18 cellular contexts compared by ENCODE assay signal in the genomic region with DNA sequence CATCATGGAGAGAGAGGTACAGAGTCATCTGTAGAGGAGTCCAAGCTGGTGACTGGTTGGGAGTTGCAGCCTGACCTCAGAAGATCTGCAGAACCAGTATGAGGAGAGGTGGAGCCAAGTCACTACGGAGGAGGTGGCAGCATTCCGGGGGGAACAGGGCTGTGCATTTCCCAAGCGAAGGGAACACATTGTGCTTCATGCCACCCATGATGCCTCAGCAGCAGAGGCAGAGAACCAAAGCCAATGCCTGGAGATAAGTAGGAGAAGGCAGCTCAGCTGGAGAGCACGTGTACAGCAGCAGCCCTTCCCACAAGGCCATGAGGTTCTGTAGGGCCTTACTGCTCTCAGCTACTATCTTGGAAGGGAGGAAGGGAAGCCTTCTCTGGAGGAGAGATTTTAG.
DNase-seq lines count a peak whose midpoint lies in the region; ATAC-seq, FAIRE-seq and TF ChIP-seq lines count a peak whose summit lies in the region.
"Had no signal": no experiment of that assay in that cellular context is flagged by ENCODE, and none has a peak within 500 bp of the region (broad histone marks: within the 10 kb centered on the region; RNA-seq: fewer than 3 reads in every experiment).

No MANE protein-coding gene starts in this region.

- POLR2A ChIA-PET in K562 (lab: Yijun Ruan, JAX) (interaction anchor here (0.6 to 1.5 kb wide), 2 partner anchors 9 to 11 kb away, joined by 3 to 6 read pairs; no protein-coding TSS in a partner anchor), HepG2 (lab: Yijun Ruan, JAX) (interaction anchor here (2.0 kb wide), 1 partner anchor 299 kb away, joined by 5 read pairs; the partner anchor contains the start of genes CAMKMT and PREPL)

- H3K4me1 ChIP-seq in K562 (replicated peaks in 1 of 2; ENCODE audit: control insufficient read depth in 2 of 2, insufficient read depth in 2 of 2, low read length in 2 of 2) (no peaks in the 10 kb centered on the region), HepG2 (ENCODE audit: insufficient read depth, low read length) (peaks cover 71% of the 10 kb centered on the region), neuronal stem cell (ENCODE audit: control insufficient read depth in 2 of 2, insufficient read depth in 1 of 2, low read depth in 1 of 2, low read length in 2 of 2) (no peaks in the 10 kb centered on the region), MM.1S (ENCODE audit: low read length) (no peaks in the 10 kb centered on the region), mammary epithelial cell (ENCODE audit: insufficient read depth, low read length) (no peaks in the 10 kb centered on the region)
- H3K4me1 ChIP-seq: BLaER1 treated with 17β-estradiol and CSF1 and Interleukin-3, amounts not matched to agents 10 nM and 100 nM had no signal

- H4K91ac ChIP-seq in neuronal stem cell (ENCODE audit: low read depth, low read length, poor library complexity), result no peak overlapping the region

- H2BK15ac ChIP-seq in neuronal stem cell (ENCODE audit: low read length), result peak overlapping the region; percentile 85

- H3K79me2 ChIP-seq in K562 (ENCODE audit: control insufficient read depth, insufficient read depth, low read length) (no peaks in the 10 kb centered on the region), HepG2 (ENCODE audit: insufficient read depth, low read length) (no peaks in the 10 kb centered on the region), MM.1S (ENCODE audit: low read length) (no peaks in the 10 kb centered on the region), mammary epithelial cell (ENCODE audit: insufficient read depth, low read length) (no peaks in the 10 kb centered on the region)

- H3K79me1 ChIP-seq in neuronal stem cell (ENCODE audit: low read depth, low read length), result no peaks in the 10 kb centered on the region

- in situ Hi-C loops in K562 (cut with MboI) (no loop called here), HepG2 (cut with HindIII; ENCODE audit: extremely low pct_ligation_motif_present, low pct_unique_long_range_greater_than_20kb) (no loop called here), mammary epithelial cell (cut with MboI; ENCODE audit: low sequenced_read_pairs in 2 of 2) (no loop called here)

- H3K18ac ChIP-seq in neuronal stem cell (ENCODE audit: low read length), result peak overlapping the region; percentile 13

- no peak for ATAC-seq in K562
- no peak for ATAC-seq in HepG2
- ATAC-seq: CD8-positive, alpha-beta T cell had no signal

- H2BK12ac ChIP-seq in neuronal stem cell (ENCODE audit: low read length), result no peak overlapping the region

- H3K9ac ChIP-seq in K562 (ENCODE audit: insufficient read depth in 1 of 2, low read depth in 2 of 2, low read length in 2 of 2), result no peak overlapping the region
- H3K9ac ChIP-seq in HepG2 (ENCODE audit: insufficient read depth, low read depth, low read length), result no peak overlapping the region
- no peak overlapping the region for H3K9ac ChIP-seq in neuronal stem cell (ENCODE audit: low read depth, low read length, poor library complexity)
- no peak overlapping the region for H3K9ac ChIP-seq in MM.1S (ENCODE audit: low read length)
- no peak overlapping the region for H3K9ac ChIP-seq in mammary epithelial cell (ENCODE audit: insufficient read depth, low read length)
- H3K9ac ChIP-seq: BLaER1 treated with 17β-estradiol and CSF1 and Interleukin-3, amounts not matched to agents 10 nM and 100 nM; KMS-11 had no signal

- CTCF ChIA-PET in K562 (lab: Yijun Ruan, JAX; ENCODE audit: low intra/inter-chr PET ratio), result no interaction called here
- CTCF ChIA-PET in HepG2 (lab: Yijun Ruan, JAX; ENCODE audit: low intra/inter-chr PET ratio, low total read pairs), result no interaction called here
- CTCF ChIA-PET in mammary epithelial cell (lab: Charles Lee; ENCODE audit: low non-redundant PET), result interaction anchor here (0.6 kb wide), 1 partner anchor 1091 kb away, joined by 3 read pairs; no protein-coding TSS in a partner anchor

- peaks cover 3% of the 10 kb centered on the region for H3K27me3 Mint-ChIP-seq in activated naive CD8-positive, alpha-beta T cell treated with anti-CD3 and anti-CD28 coated beads for 36 hours

- dilution Hi-C loops in mammary epithelial cell (cut with HindIII; ENCODE audit: low sequenced_read_pairs), result no loop called here

- BruUV-seq in K562 (replicated peaks; lab: Mats Ljungman, UMichigan), result no TSS peak
- BruUV-seq in HepG2 (replicated peaks; lab: Mats Ljungman, UMichigan), result no TSS peak
- BruUV-seq in mammary epithelial cell (replicated peaks; lab: Mats Ljungman, UMichigan), result no TSS peak

- H3K4me2 ChIP-seq in K562 (ENCODE audit: insufficient read depth, low read length) (no peak overlapping the region), HepG2 (ENCODE audit: low read depth, low read length) (0 out of 2 replicates have a peak overlapping the region, but pooled peaks have one; percentile 77), neuronal stem cell (ENCODE audit: insufficient read depth, low read length, poor library complexity, severe bottlenecking) (no peak overlapping the region), MM.1S (ENCODE audit: low read depth, low read length) (no peak overlapping the region), mammary epithelial cell (ENCODE audit: insufficient read depth, low read depth, low read length) (no peak overlapping the region)
- H3K4me2 ChIP-seq: BLaER1 treated with 17β-estradiol and CSF1 and Interleukin-3, amounts not matched to agents 10 nM and 100 nM; KMS-11 had no signal

- peak overlapping the region; percentile 53 for H2BK5ac ChIP-seq in neuronal stem cell (ENCODE audit: low read length)

- DNase-seq in K562 (ENCODE audit: extremely low read depth in 1 of 4, low spot score in 3 of 4), result no peak
- no peak for DNase-seq in HepG2 (ENCODE audit: low spot score)
- no peak for DNase-seq in neuronal stem cell (ENCODE audit: low spot score)
- DNase-seq in urothelium cell line (ENCODE audit: low spot score), result no peak
- DNase-seq in activated naive CD8-positive, alpha-beta T cell treated with anti-CD3 and anti-CD28 coated beads for 36 hours, result no peak
- no peak for DNase-seq in midbrain (lab: John Stamatoyannopoulos, UW)
- DNase-seq in MM.1S, result no peak
- no peak for DNase-seq in mammary epithelial cell
- DNase-seq: Calu3; CD8-positive, alpha-beta T cell; GOT3; H9 had no signal

- no peaks in the 10 kb centered on the region for H3F3A ChIP-seq in MM.1S (ENCODE audit: insufficient read depth, low read length)

- H3K9me3 ChIP-seq in K562 (replicated peaks; ENCODE audit: control insufficient read depth, insufficient read depth, low read depth, low read length) (no peaks in the 10 kb centered on the region), HepG2 (ENCODE audit: low read length) (peaks cover 6% of the 10 kb centered on the region; the same call in 1 of the 2 replicates), neuronal stem cell (replicated peaks in 1 of 2; ENCODE audit: control insufficient read depth in 2 of 2, insufficient read depth in 1 of 2, low read depth in 1 of 2, low read length in 2 of 2) (peaks cover 0 to 8% of the 10 kb centered on the region in 2 donors), MM.1S (replicated peaks; ENCODE audit: insufficient read depth, low read length) (no peaks in the 10 kb centered on the region), mammary epithelial cell (replicated peaks; ENCODE audit: insufficient read depth, low read length) (no peaks in the 10 kb centered on the region)

- H3K4me3 ChIP-seq in K562, result no peak overlapping the region
- no peak overlapping the region for H3K4me3 ChIP-seq in HepG2 (replicated peaks in 1 of 3; ENCODE audit: insufficient read depth in 1 of 3, low read depth in 2 of 3, low read length in 3 of 3)
- no peak overlapping the region for H3K4me3 ChIP-seq in neuronal stem cell (ENCODE audit: low read length in 2 of 2)
- H3K4me3 ChIP-seq in MM.1S (ENCODE audit: low read length), result no peak overlapping the region
- H3K4me3 ChIP-seq in mammary epithelial cell (replicated peaks in 1 of 3; ENCODE audit: insufficient read depth in 1 of 3, low read depth in 2 of 3, low read length in 3 of 3), result no peak overlapping the region
- H3K4me3 ChIP-seq: BLaER1 treated with 17β-estradiol and CSF1 and Interleukin-3, amounts not matched to agents 10 nM and 100 nM had no signal

- no peaks in the 10 kb centered on the region for H3K4me1 Mint-ChIP-seq in activated naive CD8-positive, alpha-beta T cell treated with anti-CD3 and anti-CD28 coated beads for 36 hours
- H3K4me1 Mint-ChIP-seq: B cell had no signal

- H2AK5ac ChIP-seq in neuronal stem cell (ENCODE audit: low read depth, low read length), result peak overlapping the region; percentile 88

- WGBS in K562 (ENCODE audit: insufficient coverage, low coverage, missing lambda C conversion rate), result 3% methylated on average over 4 of the region's 4 CpGs
- 91% methylated on average over 4 of the region's 4 CpGs for WGBS in HepG2 (ENCODE audit: low lambda C conversion rate)
- WGBS in neuronal stem cell (ENCODE audit: extremely low coverage in 2 of 2, insufficient read length in 2 of 2, insufficient replicate concordance in 1 of 2), 2 donors, result no CpG with 5 or more reads among the region's 4 CpGs
- WGBS in mammary epithelial cell (ENCODE audit: low coverage, missing lambda C conversion rate), result 72% methylated on average over 4 of the region's 4 CpGs

- no peaks in the 10 kb centered on the region for H3K9me3 Mint-ChIP-seq in activated naive CD8-positive, alpha-beta T cell treated with anti-CD3 and anti-CD28 coated beads for 36 hours
- H3K9me3 Mint-ChIP-seq: CD8-positive, alpha-beta T cell had no signal

- H3K9me2 ChIP-seq in MM.1S (replicated peaks; ENCODE audit: insufficient read depth, low read length), result no peaks in the 10 kb centered on the region

- H3K27me3 ChIP-seq in K562 (ENCODE audit: control insufficient read depth in 2 of 2, insufficient read depth in 2 of 2, low read length in 2 of 2) (peaks cover 18 to 21% of the 10 kb centered on the region in 2 experiments; a peak in 4 of 5 replicates), HepG2 (ENCODE audit: control insufficient read depth in 1 of 2, insufficient read depth in 2 of 2, low read length in 2 of 2) (no peaks in the 10 kb centered on the region; a peak in 1 of 5 replicates), neuronal stem cell (ENCODE audit: control insufficient read depth in 3 of 3, insufficient read depth in 3 of 3, low read depth in 1 of 3, low read length in 3 of 3) (no peaks in the 10 kb centered on the region), MM.1S (replicated peaks; ENCODE audit: insufficient read depth, low read length) (no peaks in the 10 kb centered on the region), mammary epithelial cell (ENCODE audit: insufficient read depth, low read length) (no peaks in the 10 kb centered on the region)
- H3K27me3 ChIP-seq: BLaER1 treated with 17β-estradiol and CSF1 and Interleukin-3, amounts not matched to agents 10 nM and 100 nM had no signal

- no peaks in the 10 kb centered on the region for H3K36me3 Mint-ChIP-seq in activated naive CD8-positive, alpha-beta T cell treated with anti-CD3 and anti-CD28 coated beads for 36 hours
- H3K36me3 Mint-ChIP-seq: CD8-positive, alpha-beta T cell had no signal

- no peak overlapping the region for H2BK120ac ChIP-seq in neuronal stem cell (ENCODE audit: low read depth, low read length)

- TF ChIP-seq EP300 in K562 (IDR thresholded peaks at IDR 0.05; ENCODE audit: low read length) (no peak), HepG2 (IDR thresholded peaks at IDR 0.05; ENCODE audit: low read depth in 2 of 2, low read length in 2 of 2) (no peak), HepG2 (CRISPR knock-in tag; IDR thresholded peaks at IDR 0.05; ENCODE audit: borderline replicate concordance) (no peak)

- no peaks in the 10 kb centered on the region for H3K9me1 ChIP-seq in K562 (ENCODE audit: control insufficient read depth, insufficient read depth, low read length)

- no peak overlapping the region for H3K27ac Mint-ChIP-seq in activated naive CD8-positive, alpha-beta T cell treated with anti-CD3 and anti-CD28 coated beads for 36 hours
- H3K27ac Mint-ChIP-seq: B cell; CD8-positive, alpha-beta T cell; H9 had no signal

- peak overlapping the region; percentile 65 for H3K23ac ChIP-seq in neuronal stem cell (ENCODE audit: low read depth, low read length, poor library complexity)

- 0 out of 2 replicates have a peak overlapping the region, but pooled peaks have one; percentile 9 for H2AFZ ChIP-seq in K562 (ENCODE audit: low read depth, low read length)
- H2AFZ ChIP-seq in HepG2 (ENCODE audit: low read length), result no peak overlapping the region
- H2AFZ ChIP-seq in neuronal stem cell (ENCODE audit: low read length), result no peak overlapping the region
- H2AFZ ChIP-seq in MM.1S (ENCODE audit: low read length), result no peak overlapping the region
- H2AFZ ChIP-seq in mammary epithelial cell (ENCODE audit: low read depth, low read length), result no peak overlapping the region

- no peak overlapping the region for H3K14ac ChIP-seq in neuronal stem cell (ENCODE audit: low read length)

- TF ChIP-seq CTCF in K562 (IDR thresholded peaks at IDR 0.05 in 2 of 3, conservative IDR thresholded peaks at IDR 0.05 in 1 of 3; ENCODE audit: insufficient read depth in 2 of 3, low read depth in 1 of 3, low read length in 3 of 3) (no peak), HepG2 (CRISPR knock-in tag; IDR thresholded peaks at IDR 0.05) (no peak), MM.1S (IDR thresholded peaks at IDR 0.05; ENCODE audit: low read length) (no peak), mammary epithelial cell (conservative IDR thresholded peaks at IDR 0.05 in 1 of 2, IDR thresholded peaks at IDR 0.05 in 1 of 2; ENCODE audit: extremely low read depth in 1 of 2, insufficient read depth in 1 of 2, low read depth in 1 of 2, low read length in 2 of 2) (no peak)

- H3K36me3 ChIP-seq in K562 (ENCODE audit: control insufficient read depth, insufficient read depth, low read length) (no peaks in the 10 kb centered on the region), HepG2 (replicated peaks in 1 of 2; ENCODE audit: control insufficient read depth in 1 of 2, insufficient read depth in 2 of 2, low read length in 2 of 2) (no peaks in the 10 kb centered on the region), neuronal stem cell (replicated peaks in 1 of 2; ENCODE audit: control insufficient read depth in 2 of 2, insufficient read depth in 2 of 2, low read length in 2 of 2) (no peaks in the 10 kb centered on the region), MM.1S (replicated peaks; ENCODE audit: insufficient read depth, low read length) (no peaks in the 10 kb centered on the region), mammary epithelial cell (ENCODE audit: insufficient read depth, low read length) (no peaks in the 10 kb centered on the region)
- H3K36me3 ChIP-seq: BLaER1 treated with 17β-estradiol and CSF1 and Interleukin-3, amounts not matched to agents 10 nM and 100 nM had no signal

- intact Hi-C loops in K562 (cut with micrococcal nuclease) (no loop called here), HepG2 (cut with micrococcal nuclease; ENCODE audit: unreplicated experiment) (no loop called here), mammary epithelial cell (cut with micrococcal nuclease) (no loop called here)

- no peak for FAIRE-seq in K562 (lab: Jason Lieb, UNC)
- FAIRE-seq in HepG2 (lab: Jason Lieb, UNC), result no peak
- FAIRE-seq in urothelium cell line (lab: Jason Lieb, UNC), result peak; percentile 42
- FAIRE-seq: A204.1, G401.6, GM12891 had no signal

- TF ChIP-seq RAD21 in K562 (CRISPR knock-in tag; conservative IDR thresholded peaks at IDR 0.05 in 1 of 2, IDR thresholded peaks at IDR 0.05 in 1 of 2) (no peak), HepG2 (CRISPR knock-in tag; IDR thresholded peaks at IDR 0.05) (no peak)

- no peak overlapping the region for H4K8ac ChIP-seq in neuronal stem cell (ENCODE audit: low read depth, low read length)

- no peak for TF ChIP-seq POLR2A in K562 (conservative IDR thresholded peaks at IDR 0.05)
- no peak for TF ChIP-seq POLR2A in HepG2 (IDR thresholded peaks at IDR 0.05; ENCODE audit: insufficient read depth in 1 of 2, low read depth in 2 of 2, low read length in 2 of 2)

- H3K4ac ChIP-seq in neuronal stem cell (ENCODE audit: low read length), result no peak overlapping the region

- H3K27ac ChIP-seq in K562 (ENCODE audit: extremely low read depth, low read depth, low read length), result no peak overlapping the region
- H3K27ac ChIP-seq in HepG2 (ENCODE audit: extremely low read length, insufficient read depth, low read length), result no peak overlapping the region
- H3K27ac ChIP-seq in neuronal stem cell (replicated peaks; ENCODE audit: low read length), result no peak overlapping the region
- H3K27ac ChIP-seq in MM.1S (ENCODE audit: low read length), result no peak overlapping the region
- H3K27ac ChIP-seq in mammary epithelial cell (ENCODE audit: insufficient read depth, low read depth, low read length), result no peak overlapping the region
- H3K27ac ChIP-seq: BLaER1 treated with 17β-estradiol and CSF1 and Interleukin-3, amounts not matched to agents 10 nM and 100 nM; KMS-11 had no signal

- H3K4me3 Mint-ChIP-seq in activated naive CD8-positive, alpha-beta T cell treated with anti-CD3 and anti-CD28 coated beads for 36 hours, result no peak overlapping the region
- H3K4me3 Mint-ChIP-seq: B cell; CD8-positive, alpha-beta T cell; H9 had no signal

- no peaks in the 10 kb centered on the region for H4K20me1 ChIP-seq in K562 (replicated peaks; ENCODE audit: control insufficient read depth, insufficient read depth, low read length)
- H4K20me1 ChIP-seq in HepG2 (ENCODE audit: insufficient read depth, low read length), result no peaks in the 10 kb centered on the region
- H4K20me1 ChIP-seq in MM.1S (ENCODE audit: insufficient read depth, low read length), result no peaks in the 10 kb centered on the region
- H4K20me1 ChIP-seq in mammary epithelial cell (ENCODE audit: insufficient read depth, low read length), result no peaks in the 10 kb centered on the region
- H4K20me1 ChIP-seq: BLaER1 treated with 17β-estradiol and CSF1 and Interleukin-3, amounts not matched to agents 10 nM and 100 nM had no signal

Comparison
In these comparisons a context has a peak if more than half of its experiments do, and no peak if none do; other contexts are left out.
1. Of the 241 proteins assayed by ChIP-seq in both HepG2 and K562: peak only in HepG2: MAX; only in K562: none; in both: none; in neither: 239; mixed calls (peak in some experiments, not most) for 1.